Comparison of ENCODE assay signal across 9 cellular contexts in genomic region chr1:36199934-36200741, GRCh38. TPM values are rescaled to one million over a fixed set of nuclear protein-coding genes. Genes with fewer than 3 reads are reported as not detected.
DNase-seq lines count a peak whose midpoint lies in the region; ATAC-seq, FAIRE-seq and TF ChIP-seq lines count a peak whose summit lies in the region.
"Had no signal": no experiment of that assay in that cellular context is flagged by ENCODE, and none has a peak within 500 bp of the region (broad histone marks: within the 10 kb centered on the region; RNA-seq: fewer than 3 reads in every experiment).

No MANE protein-coding gene starts in this region.

- peak overlapping the region; percentile 9 for H3K4me2 ChIP-seq in astrocyte (ENCODE audit: low read length)

- intact Hi-C loops in left ventricle myocardium superior (cut with micrococcal nuclease) = no loop called here
- intact Hi-C loops in spleen (cut with DNase I; ENCODE audit: low total_unique reads) = no loop called here

- H3K4me3 Mint-ChIP-seq in astrocyte (ENCODE audit: unreplicated experiment) = no peak overlapping the region

- peaks cover 10% of the 10 kb centered on the region for H3K4me1 Mint-ChIP-seq in astrocyte (ENCODE audit: low read depth, unreplicated experiment)

- no peak for FAIRE-seq in astrocyte (lab: Jason Lieb, UNC)
- FAIRE-seq: frontal cortex had no signal

- no peaks in the 10 kb centered on the region for H3K79me2 ChIP-seq in astrocyte (ENCODE audit: insufficient read depth, low read length)

- H3K27me3 ChIP-seq in astrocyte (ENCODE audit: insufficient read depth, low read length) (no peaks in the 10 kb centered on the region), spleen (replicated peaks in 1 of 7) (no peaks in the 10 kb centered on the region)

- H3K4me3 ChIP-seq in LNCaP clone FGC (ENCODE audit: low read depth, low read length) (no peak overlapping the region), astrocyte (ENCODE audit: insufficient read depth, low read depth, low read length) (no peak overlapping the region), spleen (no peak overlapping the region)

- H3K9me3 ChIP-seq in astrocyte (ENCODE audit: insufficient read depth, low read depth, low read length) (no peaks in the 10 kb centered on the region), spleen (no peaks in the 10 kb centered on the region)

- peaks cover 7% of the 10 kb centered on the region for H3K4me1 ChIP-seq in astrocyte (ENCODE audit: insufficient read depth, low read length)
- H3K4me1 ChIP-seq in spleen = peaks cover 0 to 21% (median 11%) of the 10 kb centered on the region in 6 donors

- ATAC-seq in left ventricle myocardium superior = peak; percentile 55

- TF ChIP-seq POLR2A in spleen (IDR thresholded peaks at IDR 0.05) = no peak

- H3K36me3 ChIP-seq in astrocyte (ENCODE audit: insufficient read depth, low read length) = no peaks in the 10 kb centered on the region
- H3K36me3 ChIP-seq in spleen = no peaks in the 10 kb centered on the region

- H2AFZ ChIP-seq in astrocyte (ENCODE audit: low read depth, low read length) = no peak overlapping the region

- TF ChIP-seq CTCF in LNCaP clone FGC (IDR thresholded peaks at IDR 0.05; ENCODE audit: control insufficient read depth, extremely low read depth, insufficient read depth) (peak; percentile 37), astrocyte (IDR thresholded peaks at IDR 0.05; ENCODE audit: insufficient read depth, low read depth, low read length) (no peak), spleen (IDR thresholded peaks at IDR 0.05 in 8 of 11, conservative IDR thresholded peaks at IDR 0.05 in 3 of 11) (no peak)

- H3K36me3 Mint-ChIP-seq in astrocyte (ENCODE audit: low read depth, unreplicated experiment) = peaks cover 3% of the 10 kb centered on the region

- H3K27ac ChIP-seq in astrocyte (ENCODE audit: low read depth, low read length) = no peak overlapping the region
- peak overlapping the region; percentile 88 for H3K27ac ChIP-seq in temporal lobe (ENCODE audit: low read depth, low read length)
- no peak overlapping the region for H3K27ac ChIP-seq in spleen

- no peak overlapping the region for H3K27ac Mint-ChIP-seq in astrocyte (ENCODE audit: unreplicated experiment)

- DNase-seq in LNCaP clone FGC (ENCODE audit: low read depth) (peak; percentile 81), astrocyte (ENCODE audit: low read depth) (peak; percentile 52), left ventricle myocardium superior (peak; percentile 60), spleen (no peak), NCI-H524 (lab: John Stamatoyannopoulos, UW) (no peak)
- DNase-seq in activated T-cell treated with anti-CD3 and anti-CD28 coated beads, Interleukin-2, amount 50 U/mL, for 48 hours = no peak
- DNase-seq: NCI-H2081 treated with DMSO at 0.1 percent for 48 hours had no signal

- no peak overlapping the region for H3K9ac ChIP-seq in astrocyte (ENCODE audit: low read length)

- 68 to 79% (median 74%) methylated on average over 13 of the region's 13 CpGs for WGBS in spleen, 5 donors

- no peaks in the 10 kb centered on the region for H3K27me3 Mint-ChIP-seq in astrocyte (ENCODE audit: low read depth, unreplicated experiment)

- H4K20me1 ChIP-seq in astrocyte (ENCODE audit: insufficient read depth, low read length) = no peaks in the 10 kb centered on the region

- H3K9me3 Mint-ChIP-seq in astrocyte (ENCODE audit: unreplicated experiment) = no peaks in the 10 kb centered on the region

RNA-seq across cellular contexts. Expression of gene THRAP3, which starts 24.1 kb away (rescaled TPM):
- total RNA-seq in astrocyte (109 and 110 TPM in 2 replicates), left ventricle myocardium superior (67.9 TPM), temporal lobe (69.8 TPM), spleen (100 to 1,000 TPM in 1 of 7 donors, 10 to 100 TPM in 6; 72.8 to 109 (median 95.4) TPM)
- 10 to 100 TPM; 21.2 to 33.0 (median 27.0) TPM for polyA plus RNA-seq in spleen

RNA-seq across cellular contexts. Expression of gene MAP7D1, which starts 44.2 kb away (rescaled TPM):
- total RNA-seq in astrocyte = 259 and 271 TPM in 2 replicates
- 385 TPM for total RNA-seq in left ventricle myocardium superior
- total RNA-seq in temporal lobe = 52.9 TPM
- total RNA-seq in spleen = 100 to 1,000 TPM in 3 of 7 donors, 10 to 100 TPM in 4; 72.6 to 116 (median 96.9) TPM
- 10 to 100 TPM; 30.4 to 62.7 (median 38.0) TPM for polyA plus RNA-seq in spleen

RNA-seq across cellular contexts. Expression of gene TRAPPC3, which starts 50.9 kb away (rescaled TPM):
- total RNA-seq in astrocyte (87.1 and 87.6 TPM in 2 replicates), left ventricle myocardium superior (57.8 TPM), temporal lobe (40.8 TPM), spleen (10 to 100 TPM; 46.7 to 98.1 (median 56.4) TPM)
- 10 to 100 TPM; 42.9 to 70.1 (median 60.2) TPM for polyA plus RNA-seq in spleen

Comparison
In these comparisons a context has a peak if more than half of its experiments do, and no peak if none do; other contexts are left out.
1. DNase-seq: peak in LNCaP clone FGC (single experiment), astrocyte (single experiment) and left ventricle myocardium superior (single experiment); none in spleen (single experiment), NCI-H524 (0 of 2) and activated T-cell treated with anti-CD3 and anti-CD28 coated beads, Interleukin-2, amount 50 U/mL, for 48 hours (0 of 2).